ENCODE assay signal across 9 cellular contexts in the genomic region with DNA sequence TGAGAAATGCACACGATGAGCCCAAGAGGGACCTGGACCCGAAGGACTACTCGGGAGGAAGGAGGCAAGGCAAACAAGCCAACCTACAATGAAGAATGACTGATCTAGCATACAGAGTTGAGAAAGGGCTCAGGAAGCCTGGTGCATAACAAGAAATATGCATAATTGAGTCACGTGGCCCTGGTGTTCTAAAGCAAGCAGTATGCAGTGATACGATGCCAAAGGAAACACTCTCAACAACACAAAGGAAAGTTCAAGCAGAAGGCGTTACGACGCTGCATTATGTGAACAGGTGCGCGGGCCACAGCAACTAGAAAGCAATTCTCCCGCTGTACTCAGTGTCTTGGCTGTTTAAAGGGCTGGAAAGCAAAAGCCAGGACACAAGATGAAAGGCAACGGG.
DNase-seq lines count a peak whose midpoint lies in the region; ATAC-seq and TF ChIP-seq lines count a peak whose summit lies in the region.
"Had no signal": no experiment of that assay in that cellular context is flagged by ENCODE, and none has a peak within 500 bp of the region (broad histone marks: within the 10 kb centered on the region; RNA-seq: fewer than 3 reads in every experiment).

No MANE protein-coding gene starts in this region.

- H2AFZ ChIP-seq in PC-3 (ENCODE audit: low read length): no peak overlapping the region

- BruUV-seq in PC-3 (replicated peaks; lab: Mats Ljungman, UMichigan): no TSS peak

- peak; percentile 85 for DNase-seq in NCI-H1092 treated with DMSO at 0.1 percent for 48 hours (lab: John Stamatoyannopoulos, UW)
- DNase-seq in NCI-H748 (lab: John Stamatoyannopoulos, UW; ENCODE audit: unreplicated experiment): peak; percentile 85
- DNase-seq in epithelial cell of prostate (ENCODE audit: low read depth, low spot score): peak; percentile 68
- DNase-seq in superior temporal gyrus (ENCODE audit: extremely low spot score): peak; percentile 63
- no peak for DNase-seq in PC-3
- no peak for DNase-seq in activated CD4-positive, alpha-beta T cell treated with anti-CD3 and anti-CD28 coated beads, Interleukin-2, amount 50 U/mL, for 1 hour
- DNase-seq: activated T-cell treated with anti-CD3 and anti-CD28 coated beads, Interleukin-2, amount 50 U/mL, for 72 hours; islet precursor cell had no signal

- POLR2A ChIA-PET in PC-3 (lab: Charles Lee; ENCODE audit: unreplicated experiment): no interaction called here

- no peak for TF ChIP-seq CTCF in PC-3 (conservative IDR thresholded peaks at IDR 0.05; ENCODE audit: low read depth, low read length)

- no peaks in the 10 kb centered on the region for H3K9me3 ChIP-seq in PC-3 (ENCODE audit: low read length)

- no peaks in the 10 kb centered on the region for H3K9me2 ChIP-seq in PC-3 (replicated peaks; ENCODE audit: low read length)

- H3K27ac ChIP-seq in epithelial cell of prostate: no peak overlapping the region
- no peak overlapping the region for H3K27ac ChIP-seq in PC-3 (ENCODE audit: low read length)

- no peaks in the 10 kb centered on the region for H3K36me3 ChIP-seq in PC-3 (ENCODE audit: low read depth, low read length)

- no peaks in the 10 kb centered on the region for H3F3A ChIP-seq in PC-3 (ENCODE audit: low read length, unreplicated experiment)

- no peaks in the 10 kb centered on the region for H4K20me1 ChIP-seq in PC-3 (ENCODE audit: low read length)

- H3K9ac ChIP-seq in PC-3 (ENCODE audit: low read length): no peak overlapping the region

- intact Hi-C loops in PC-3 (cut with micrococcal nuclease): no loop called here

- ATAC-seq in HG02938 (IDR thresholded peaks at IDR 0.05; ENCODE audit: unreplicated experiment) (no peak), PC-3 (no peak)

- H3K27me3 ChIP-seq in PC-3 (ENCODE audit: low read length): no peaks in the 10 kb centered on the region

- H3K4me3 ChIP-seq in PC-3 (ENCODE audit: low read length): no peak overlapping the region

- H3K4me1 ChIP-seq in PC-3 (ENCODE audit: insufficient read depth, low read length): peaks cover 29% of the 10 kb centered on the region

- CTCF ChIA-PET in PC-3 (lab: Charles Lee): no interaction called here

- H3K79me2 ChIP-seq in PC-3 (ENCODE audit: low read length): no peaks in the 10 kb centered on the region

- H3K4me2 ChIP-seq in PC-3 (ENCODE audit: low read length): no peak overlapping the region

Comparison
In these comparisons a context has a peak if more than half of its experiments do, and no peak if none do; other contexts are left out.
1. DNase-seq: peak in NCI-H1092 treated with DMSO at 0.1 percent for 48 hours (single experiment), NCI-H748 (single experiment), epithelial cell of prostate (single experiment) and superior temporal gyrus (single experiment); none in PC-3 (single experiment) and activated CD4-positive, alpha-beta T cell treated with anti-CD3 and anti-CD28 coated beads, Interleukin-2, amount 50 U/mL, for 1 hour (single experiment).